ENCODE assay signal across 18 cellular contexts in the genomic region with DNA sequence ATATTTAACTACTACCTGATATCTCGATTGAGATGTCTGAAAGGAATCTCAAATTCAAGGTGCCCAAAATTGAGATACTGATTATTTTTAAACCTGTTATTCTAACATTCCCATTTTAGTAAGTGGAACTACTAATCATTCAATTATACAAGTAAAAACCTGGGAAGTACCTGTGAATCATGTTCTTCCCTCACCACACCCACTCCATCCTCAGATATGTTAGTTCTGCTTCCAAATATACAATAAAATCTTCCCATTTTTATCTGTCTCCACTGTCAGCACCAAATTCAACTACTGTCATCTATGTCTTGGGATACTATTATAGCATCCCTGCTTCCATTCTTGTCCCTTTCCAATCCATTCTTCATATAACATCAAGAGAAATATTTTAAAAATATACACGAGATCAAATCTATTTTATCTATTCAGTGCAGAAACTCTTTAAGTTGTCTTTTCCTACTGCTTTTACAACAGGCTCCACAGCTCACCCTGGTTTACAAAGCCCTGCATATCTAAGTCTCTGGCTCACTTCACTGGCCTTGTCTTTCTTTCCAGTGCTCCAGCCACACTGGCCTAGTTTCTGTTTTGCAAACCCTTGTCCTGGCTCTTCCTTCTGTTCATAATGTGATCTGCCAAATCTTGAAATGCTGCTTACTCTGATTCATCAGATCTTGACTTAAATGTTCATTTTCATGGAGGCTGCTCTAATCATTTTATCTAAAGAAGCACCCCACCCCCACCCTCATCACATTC.
"Had no signal": no experiment of that assay in that cellular context is flagged by ENCODE, and none has a peak within 500 bp of the region (broad histone marks: within the 10 kb centered on the region; RNA-seq: fewer than 3 reads in every experiment).

No MANE protein-coding gene starts in this region.

- H3K27me3 ChIP-seq: adrenal gland, breast epithelium, gastrocnemius medialis, suprapubic skin, tibial nerve had no signal

- H3K36me3 ChIP-seq: adrenal gland, breast epithelium, gastrocnemius medialis, suprapubic skin, tibial nerve, WERI-Rb-1 had no signal

- H3K4me3 ChIP-seq: adrenal gland, breast epithelium, gastrocnemius medialis, suprapubic skin, tibial nerve had no signal

- H3K27ac ChIP-seq: adrenal gland, breast epithelium, gastrocnemius medialis, suprapubic skin, tibial nerve, WERI-Rb-1 had no signal

- ATAC-seq: activated CD8-positive, alpha-beta T cell treated with anti-CD3 and anti-CD28 coated beads, Interleukin-2, amount 10 ng/mL, durations not matched to agents 7 days and 5 days; activated naive CD4-positive, alpha-beta T cell treated with anti-CD3 and anti-CD28 coated beads, Interleukin-2, amount 50 U/mL, for 72 hours; gastrocnemius medialis; natural killer cell treated with Interleukin-12 subunit alpha and Interleukin-12 subunit beta and Interleukin-15 and Interleukin-18, amount 100 ng/mL, for 72 hours; T-cell had no signal

- H3K4me1 ChIP-seq: adrenal gland, breast epithelium, gastrocnemius medialis, suprapubic skin, tibial nerve had no signal

- H3K9me3 ChIP-seq: adrenal gland, breast epithelium, gastrocnemius medialis, suprapubic skin, tibial nerve had no signal

- DNase-seq: activated CD4-positive, alpha-beta T cell treated with anti-CD3 and anti-CD28 coated beads for 1 hour; activated CD4-positive, alpha-beta T cell treated with anti-CD3 and anti-CD28 coated beads, Interleukin-2, amount 50 U/mL, for 1 hour; activated CD8-positive, alpha-beta T cell treated with anti-CD3 and anti-CD28 coated beads, Interleukin-2, amount 10 ng/mL, durations not matched to agents 7 days and 5 days; effector CD4-positive, alpha-beta T cell; erythroblast; gastrocnemius medialis; hypothalamus; stimulated activated CD4-positive, alpha-beta T cell treated with anti-CD3 and anti-CD28 coated beads, Interleukin-1b, Interleukin-23, amount 100 ng/mL, for 48 hours; T-cell; WERI-Rb-1 had no signal

- FAIRE-seq: astrocyte, endometrium had no signal
